In genomic region chr7:2403718-2404648, GRCh38 we compare ENCODE assay signal across 8 cellular contexts. TPM values are rescaled to one million over a fixed set of nuclear protein-coding genes. Genes with fewer than 3 reads are reported as not detected.
DNase-seq lines count a peak whose midpoint lies in the region; ATAC-seq and TF ChIP-seq lines count a peak whose summit lies in the region.

No MANE protein-coding gene starts in this region.

- H3K27me3 ChIP-seq in HL-60 (ENCODE audit: insufficient read depth, poor library complexity, severe bottlenecking) (no peaks in the 10 kb centered on the region), lower lobe of right lung (ENCODE audit: low read depth) (no peaks in the 10 kb centered on the region), stomach smooth muscle (ENCODE audit: control insufficient read depth in 1 of 2, insufficient read depth in 2 of 2, low read length in 2 of 2) (no peaks in the 10 kb centered on the region)

- intact Hi-C loops in lower lobe of right lung (cut with DNase I): no loop called here

- H3K4me1 ChIP-seq in lower lobe of right lung (peaks cover 72% of the 10 kb centered on the region), stomach smooth muscle (ENCODE audit: control insufficient read depth, insufficient read depth, low read length) (peaks cover 25% of the 10 kb centered on the region)

- TF ChIP-seq CTCF in GM12875 (IDR thresholded peaks at IDR 0.05; ENCODE audit: borderline replicate concordance, insufficient read depth, low read depth, low read length) (0 out of 2 replicates have a peak, but pooled peaks have one; percentile 9), HL-60 (IDR thresholded peaks at IDR 0.05; ENCODE audit: insufficient read depth, low read length) (no peak), lower lobe of right lung (IDR thresholded peaks at IDR 0.05) (peak; percentile 18)

- peak overlapping the region; percentile 87 for H3K4me3 ChIP-seq in GM12875 (ENCODE audit: low read depth, low read length)
- peak overlapping the region; percentile 84 for H3K4me3 ChIP-seq in HL-60 (replicated peaks; ENCODE audit: insufficient read depth, low read length)
- peak overlapping the region; percentile 75 for H3K4me3 ChIP-seq in lower lobe of right lung
- peak overlapping the region; percentile 28 to 82 for H3K4me3 ChIP-seq in stomach smooth muscle (ENCODE audit: low read length in 2 of 2)

- ATAC-seq in lower lobe of right lung: peak; percentile 36 to 37

- DNase-seq in 8988T: peak; percentile 70
- no peak for DNase-seq in HL-60 (ENCODE audit: low read depth in 1 of 2, low spot score in 1 of 2)
- peak; percentile 44 for DNase-seq in activated CD4-positive, CD25-positive, alpha-beta regulatory T cell treated with anti-CD3 and anti-CD28 coated beads, Interleukin-2, amount 50 U/mL, for 72 hours
- peak; percentile 17 for DNase-seq in effector CD8-positive, alpha-beta T cell (lab: John Stamatoyannopoulos, UW)
- no peak for DNase-seq in lower lobe of right lung
- no peak for DNase-seq in NOMO-1 treated with dmso at 0.1 percent for 144 hours (lab: John Stamatoyannopoulos, UW; ENCODE audit: unreplicated experiment)

- H3K9ac ChIP-seq in stomach smooth muscle (ENCODE audit: low read length in 2 of 2): peak overlapping the region; percentile 73 to 75

- H3K27ac ChIP-seq in HL-60 (replicated peaks) (peak overlapping the region; percentile 75), lower lobe of right lung (peak overlapping the region; percentile 78), stomach smooth muscle (ENCODE audit: low read length) (peak overlapping the region; percentile 31)

- H3K9me3 ChIP-seq in lower lobe of right lung: no peaks in the 10 kb centered on the region
- H3K9me3 ChIP-seq in stomach smooth muscle (ENCODE audit: control insufficient read depth in 2 of 2, low read length in 2 of 2): no peaks in the 10 kb centered on the region

- H3K36me3 ChIP-seq in lower lobe of right lung (no peaks in the 10 kb centered on the region), stomach smooth muscle (ENCODE audit: control insufficient read depth in 2 of 2, insufficient read depth in 2 of 2, low read length in 2 of 2) (no peaks in the 10 kb centered on the region)

RNA-seq across cellular contexts. Expression of gene CHST12, which starts 0.6 kb away (rescaled TPM):
- total RNA-seq in lower lobe of right lung: 29.2 TPM

RNA-seq across cellular contexts. Expression of gene EIF3B, which starts 49.4 kb away (rescaled TPM):
- 89.5 TPM for total RNA-seq in lower lobe of right lung

Comparison
In these comparisons a context has a peak if more than half of its experiments do, and no peak if none do; other contexts are left out.
1. DNase-seq: peak in 8988T (single experiment), activated CD4-positive, CD25-positive, alpha-beta regulatory T cell treated with anti-CD3 and anti-CD28 coated beads, Interleukin-2, amount 50 U/mL, for 72 hours (single experiment) and effector CD8-positive, alpha-beta T cell (single experiment); none in HL-60 (0 of 2), lower lobe of right lung (single experiment) and NOMO-1 treated with dmso at 0.1 percent for 144 hours (single experiment).
2. Peak in every context shown above with its lines, with median percentiles within 50 percentile points of each other: H3K4me3 ChIP-seq and H3K27ac ChIP-seq.